ENCODE assay signal across 22 cellular contexts in genomic region chrX:31449064-31449463, GRCh38.
"Had no signal": no experiment of that assay in that cellular context is flagged by ENCODE, and none has a peak within 500 bp of the region (broad histone marks: within the 10 kb centered on the region; RNA-seq: fewer than 3 reads in every experiment).

No MANE protein-coding gene starts in this region.

- ATAC-seq: activated CD8-positive, alpha-beta T cell treated with anti-CD3 and anti-CD28 coated beads, Interleukin-2, amount 10 ng/mL, durations not matched to agents 7 days and 5 days; K562; T-helper 17 cell; WTC11 had no signal

- H3K36me3 ChIP-seq: adrenal gland had no signal

- H3K4me1 ChIP-seq: adrenal gland had no signal

- H3K27ac ChIP-seq: adrenal gland had no signal

- H3K9me3 ChIP-seq: adrenal gland had no signal

- H3K4me3 ChIP-seq: adrenal gland, K562 had no signal

- DNase-seq: activated CD4-positive, alpha-beta T cell treated with anti-CD3 and anti-CD28 coated beads for 48 hours; activated CD4-positive, alpha-beta T cell treated with anti-CD3 and anti-CD28 coated beads, Interleukin-2, amount 50 U/mL, for 4 hours; activated CD4-positive, CD25-positive, alpha-beta regulatory T cell treated with anti-CD3 and anti-CD28 coated beads, Interleukin-2, amount 50 U/mL, for 72 hours; activated CD8-positive, alpha-beta memory T cell treated with anti-CD3 and anti-CD28 coated beads, Interleukin-2, amount 50 U/mL, for 48 hours; activated CD8-positive, alpha-beta T cell treated with anti-CD3 and anti-CD28 coated beads, Interleukin-2, amount 10 ng/mL, durations not matched to agents 7 days and 5 days; activated naive CD4-positive, alpha-beta T cell treated with anti-CD3 and anti-CD28 coated beads, Interleukin-2, amount 50 U/mL, for 16 hours; activated naive CD8-positive, alpha-beta T cell treated with anti-CD3 and anti-CD28 coated beads, Interleukin-2, amount 10 ng/mL, durations not matched to agents 7 days and 5 days; activated T-cell treated with anti-CD3 and anti-CD28 coated beads, Interleukin-2, amount 50 U/mL, for 1 hour; adrenal gland; anterior cingulate cortex; cerebellar nuclear complex; Karpas-422; MM.1S; NCI-H1436; NCI-H1694 treated with DMSO at 0.1 percent for 48 hours; NCI-H2107; NCI-H69; SIG-M5; T-helper 17 cell; T-helper 9 cell had no signal

- H3K27me3 ChIP-seq: adrenal gland had no signal
